13 cellular contexts compared by ENCODE assay signal in the genomic region with DNA sequence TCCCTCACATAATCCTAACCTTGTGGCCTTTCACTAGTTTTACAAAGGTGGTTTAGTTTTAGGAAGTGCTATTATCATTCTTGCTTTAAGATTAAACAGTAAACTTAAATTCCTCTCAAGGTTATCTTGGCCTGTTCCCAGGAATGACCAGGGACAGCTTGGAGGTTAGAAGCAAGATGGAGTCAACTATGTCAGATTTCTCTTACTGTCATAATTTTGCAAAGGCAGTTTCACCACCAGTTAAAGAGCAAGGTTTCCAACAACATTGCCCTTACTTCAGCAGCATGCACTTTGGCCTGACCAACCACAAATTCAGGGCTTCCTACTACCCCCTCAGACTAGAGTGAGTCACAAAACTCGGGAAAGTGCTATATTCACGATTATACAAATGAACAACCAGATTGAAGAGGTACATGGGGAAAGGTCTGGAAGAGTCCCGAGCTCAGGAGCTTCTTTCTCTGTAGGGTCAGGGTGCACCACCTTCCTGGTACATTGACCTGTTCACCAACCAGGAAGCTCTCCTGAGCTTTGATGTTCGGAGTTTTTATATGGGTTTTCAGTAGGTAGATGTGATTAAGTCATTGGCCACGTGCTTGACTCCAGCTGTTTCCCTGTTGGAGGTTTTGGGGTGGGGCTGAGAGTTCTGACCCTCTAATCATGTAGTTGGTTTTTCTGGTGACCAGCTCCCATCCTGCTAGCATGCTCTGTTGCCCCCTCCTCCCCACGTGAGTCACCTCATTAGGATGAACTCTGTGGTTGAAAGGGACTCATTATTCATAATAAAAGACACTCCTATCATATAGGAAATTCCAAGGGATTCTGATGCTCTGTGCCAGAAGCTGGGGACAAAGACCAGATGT. TPM values are rescaled to one million over a fixed set of nuclear protein-coding genes. Genes with fewer than 3 reads are reported as not detected.
DNase-seq lines count a peak whose midpoint lies in the region; ATAC-seq and TF ChIP-seq lines count a peak whose summit lies in the region.
"Had no signal": no experiment of that assay in that cellular context is flagged by ENCODE, and none has a peak within 500 bp of the region (broad histone marks: within the 10 kb centered on the region; RNA-seq: fewer than 3 reads in every experiment).

No MANE protein-coding gene starts in this region.

- no peaks in the 10 kb centered on the region for H3K27me3 ChIP-seq in Karpas-422 (ENCODE audit: low read length)

- H3K27ac ChIP-seq in Karpas-422 (ENCODE audit: low read length): no peak overlapping the region

- in situ Hi-C loops in astrocyte of the spinal cord (cut with HindIII; ENCODE audit: low sequenced_read_pairs): no loop called here

- ATAC-seq in GM18519 (IDR thresholded peaks at IDR 0.05; ENCODE audit: low FRiP score, unreplicated experiment) (no peak), GM21825 (IDR thresholded peaks at IDR 0.05; ENCODE audit: unreplicated experiment) (no peak)

- no peak overlapping the region for H2AFZ ChIP-seq in Karpas-422 (ENCODE audit: low read length)

- H3K9me3 ChIP-seq in Karpas-422 (ENCODE audit: low read length): no peaks in the 10 kb centered on the region

- DNase-seq in AG09309 (ENCODE audit: low read depth) (peak; percentile 50), HT1080 (ENCODE audit: low read depth) (peak; percentile 98), astrocyte of the spinal cord (ENCODE audit: low read depth, low spot score) (peak; percentile 88), kidney tubule cell (ENCODE audit: low spot score) (peak; percentile 90), NCI-H2196 (lab: John Stamatoyannopoulos, UW; ENCODE audit: unreplicated experiment) (no peak), Karpas-422 (no peak)
- DNase-seq: activated T-cell treated with anti-CD3 and anti-CD28 coated beads, Interleukin-2, amount 50 U/mL, for 24 hours; CD4-positive, alpha-beta T cell; head of caudate nucleus; mesendoderm; NCI-H187 had no signal

- no peaks in the 10 kb centered on the region for H4K20me1 ChIP-seq in Karpas-422 (ENCODE audit: insufficient read depth, low read depth, low read length)

- H3K9me2 ChIP-seq in Karpas-422 (replicated peaks; ENCODE audit: insufficient read depth, low read length): no peaks in the 10 kb centered on the region

- H3K36me3 ChIP-seq in Karpas-422 (ENCODE audit: insufficient read depth, low read length): peaks cover 35% of the 10 kb centered on the region

- no peak overlapping the region for H3K9ac ChIP-seq in Karpas-422 (ENCODE audit: low read length)

- no peak overlapping the region for H3K4me3 ChIP-seq in AG09309 (ENCODE audit: control insufficient read depth, low read depth, low read length)
- H3K4me3 ChIP-seq in astrocyte of the spinal cord (ENCODE audit: low read depth, low read length): no peak overlapping the region
- H3K4me3 ChIP-seq in Karpas-422 (ENCODE audit: low read length): no peak overlapping the region

- no peaks in the 10 kb centered on the region for H3K4me1 ChIP-seq in Karpas-422 (ENCODE audit: low read length)

- H3K4me2 ChIP-seq in Karpas-422 (ENCODE audit: low read depth, low read length, poor library complexity, severe bottlenecking): no peak overlapping the region

- H3K79me2 ChIP-seq in Karpas-422 (ENCODE audit: low read length): peaks cover 79% of the 10 kb centered on the region

- no peak for TF ChIP-seq CTCF in AG09309 (IDR thresholded peaks at IDR 0.05; ENCODE audit: control insufficient read depth, insufficient read depth, low read depth, low read length, missing control alignments)
- no peak for TF ChIP-seq CTCF in astrocyte of the spinal cord (IDR thresholded peaks at IDR 0.05; ENCODE audit: low read depth, low read length)

RNA-seq across cellular contexts. Expression of a gene that starts 19.4 kb away (rescaled TPM):
- 17.0 and 21.2 TPM in 2 replicates for total RNA-seq in HT1080 (2014; rRNA removed; shearing (Covaris generic))
- 28.5 and 38.6 TPM in 2 replicates for polyA plus RNA-seq in HT1080 (2015; cell fraction: cytosol; rRNA removed)
- 25.0 and 28.2 TPM in 2 replicates for polyA plus RNA-seq in HT1080 (2015; cell fraction: nucleus; rRNA removed)
- 36.9 and 87.5 TPM in 2 replicates for total RNA-seq in Karpas-422 (2014; rRNA removed; shearing (Covaris generic); ENCODE audit: low replicate concordance)

Comparison
In these comparisons a context has a peak if more than half of its experiments do, and no peak if none do; other contexts are left out.
1. DNase-seq: peak in AG09309 (single experiment), HT1080 (single experiment), astrocyte of the spinal cord (single experiment) and kidney tubule cell (single experiment); none in NCI-H2196 (single experiment) and Karpas-422 (single experiment).